In the genomic region with DNA sequence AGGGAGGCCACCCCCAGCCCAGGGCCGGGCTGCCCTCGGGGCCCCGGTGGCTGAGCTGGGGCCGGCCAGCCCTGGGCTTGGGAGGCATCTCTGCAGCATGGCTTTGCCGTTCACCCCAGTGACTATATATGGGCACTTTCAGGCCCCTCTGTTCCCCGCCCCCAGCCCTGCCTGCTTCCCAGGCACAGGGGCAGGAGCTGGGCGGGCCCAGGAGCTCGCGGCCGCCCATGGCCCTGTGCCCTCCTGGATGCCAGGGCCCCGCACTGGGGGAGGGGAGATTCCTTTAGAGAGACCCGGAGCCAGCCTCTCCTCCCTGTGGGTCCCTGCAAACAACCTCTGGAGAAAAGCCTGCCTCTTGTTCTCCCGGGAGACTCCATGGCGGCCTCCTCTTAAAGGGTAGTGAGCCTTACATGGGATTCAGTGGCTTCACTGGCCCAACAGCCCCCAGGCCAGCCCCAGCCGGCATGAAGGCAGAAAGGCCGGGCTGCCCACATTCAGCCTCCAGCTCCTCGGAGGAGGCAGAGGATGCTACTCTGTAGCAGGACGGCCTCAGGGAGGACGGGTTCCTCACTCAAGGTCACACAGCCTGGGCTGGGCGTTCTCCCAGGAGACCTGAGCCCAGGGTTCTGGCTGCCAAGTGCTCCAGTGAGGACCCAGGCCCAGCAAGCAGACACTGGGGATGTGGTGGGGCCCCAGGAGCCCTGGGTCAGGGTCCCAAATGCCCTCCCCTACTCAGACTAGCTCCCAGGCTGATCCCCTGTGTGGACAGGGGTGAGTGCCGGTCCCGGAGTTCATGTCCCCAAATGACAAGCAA, we compare ENCODE assay signal across 9 cellular contexts.
A peak's percentile ranks its signal among the peaks of the same experiment; 100 is the strongest.
DNase-seq lines count a peak whose midpoint lies in the region; ATAC-seq and TF ChIP-seq lines count a peak whose summit lies in the region.
"Had no signal": no experiment of that assay in that cellular context is flagged by ENCODE, and none has a peak within 500 bp of the region (broad histone marks: within the 10 kb centered on the region; RNA-seq: fewer than 3 reads in every experiment).

No MANE protein-coding gene starts in this region.

- no peaks in the 10 kb centered on the region for H3K27me3 Mint-ChIP-seq in activated T-cell treated with anti-CD3 and anti-CD28 coated beads, Interleukin-2, amount 50 U/mL, for 24 hours
- H3K27me3 Mint-ChIP-seq in nephron (ENCODE audit: low read depth): no peaks in the 10 kb centered on the region

- peaks cover 2% of the 10 kb centered on the region for H3K36me3 Mint-ChIP-seq in activated T-cell treated with anti-CD3 and anti-CD28 coated beads, Interleukin-2, amount 50 U/mL, for 24 hours (ENCODE audit: low read depth)
- no peaks in the 10 kb centered on the region for H3K36me3 Mint-ChIP-seq in nephron (ENCODE audit: low read depth)

- no peak for TF ChIP-seq CTCF in nephron (IDR thresholded peaks at IDR 0.05; ENCODE audit: unreplicated experiment in 3 of 3)

- no peaks in the 10 kb centered on the region for H3K9me3 Mint-ChIP-seq in activated T-cell treated with anti-CD3 and anti-CD28 coated beads, Interleukin-2, amount 50 U/mL, for 24 hours
- H3K9me3 Mint-ChIP-seq in nephron: no peaks in the 10 kb centered on the region
- H3K9me3 Mint-ChIP-seq: activated B cell treated with CpG ODN at 0.5 μM for 24 hours had no signal

- ATAC-seq in HG03457 (IDR thresholded peaks at IDR 0.05; ENCODE audit: unreplicated experiment): no peak
- no peak for ATAC-seq in HG03097 (IDR thresholded peaks at IDR 0.05; ENCODE audit: low FRiP score, unreplicated experiment)

- no peak for DNase-seq in activated T-cell treated with anti-CD3 and anti-CD28 coated beads, Interleukin-2, amount 50 U/mL, for 24 hours
- DNase-seq in activated T-cell treated with anti-CD3 and anti-CD28 coated beads for 4 hours (no peak), epidermal melanocyte (ENCODE audit: insufficient read length, low spot score) (peak; percentile 17), cerebellar cortex (ENCODE audit: low spot score) (no peak), AG20443 (ENCODE audit: low spot score) (no peak)
- DNase-seq: activated B cell treated with CpG ODN at 0.5 μM for 24 hours had no signal

- peaks cover 18% of the 10 kb centered on the region for H3K4me1 Mint-ChIP-seq in activated T-cell treated with anti-CD3 and anti-CD28 coated beads, Interleukin-2, amount 50 U/mL, for 24 hours (ENCODE audit: low read depth)
- H3K4me1 Mint-ChIP-seq in nephron: peaks cover 19% of the 10 kb centered on the region

- no peak overlapping the region for H3K4me3 Mint-ChIP-seq in activated T-cell treated with anti-CD3 and anti-CD28 coated beads, Interleukin-2, amount 50 U/mL, for 24 hours
- peak overlapping the region in 2 of 3 experiments; percentile 75 to 81 for H3K4me3 Mint-ChIP-seq in nephron
- H3K4me3 Mint-ChIP-seq: activated B cell treated with CpG ODN at 0.5 μM for 24 hours had no signal

- H3K27ac Mint-ChIP-seq in activated T-cell treated with anti-CD3 and anti-CD28 coated beads, Interleukin-2, amount 50 U/mL, for 24 hours: peak overlapping the region; percentile 47
- peak overlapping the region in 2 of 3 experiments; percentile 56 to 71 for H3K27ac Mint-ChIP-seq in nephron
- H3K27ac Mint-ChIP-seq: activated B cell treated with CpG ODN at 0.5 μM for 24 hours had no signal
